ENCODE assay signal across 8 cellular contexts in the genomic region with DNA sequence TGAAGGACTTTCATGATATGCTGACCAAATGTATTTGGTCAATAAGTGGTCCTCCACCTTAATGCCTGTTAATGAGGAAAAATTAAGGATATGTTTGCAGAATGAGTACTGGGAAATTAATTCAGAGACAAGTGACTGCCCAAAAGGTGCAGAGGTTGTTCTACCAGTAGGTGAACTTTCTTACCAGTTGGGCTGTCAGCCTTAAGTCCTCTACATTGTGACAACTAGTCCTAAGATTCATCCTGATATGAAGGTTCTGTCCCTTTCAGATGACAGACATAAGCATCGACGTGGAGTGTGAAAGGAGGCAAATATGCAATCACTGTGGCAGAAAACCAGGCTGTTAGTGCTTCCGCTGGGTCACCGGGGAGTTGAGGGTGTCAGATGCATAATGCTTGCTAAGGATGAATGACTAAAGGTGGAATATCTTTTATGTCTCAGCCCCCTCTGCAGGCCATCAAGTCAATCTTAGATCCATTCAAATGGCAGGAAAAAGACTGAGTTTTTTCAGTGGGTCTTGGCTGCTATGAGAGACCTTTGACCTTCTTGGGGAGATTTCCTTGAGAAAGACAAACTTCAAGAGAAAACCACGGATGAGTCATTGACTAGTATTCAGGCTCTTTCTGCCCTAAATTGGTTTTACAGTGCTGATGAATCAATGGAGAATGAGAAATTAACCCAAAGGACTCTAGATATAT.
DNase-seq lines count a peak whose midpoint lies in the region; ATAC-seq, FAIRE-seq and TF ChIP-seq lines count a peak whose summit lies in the region.

No MANE protein-coding gene starts in this region.

- peak; percentile 63 for ATAC-seq in activated naive CD8-positive, alpha-beta T cell treated with anti-CD3 and anti-CD28 coated beads, Interleukin-2, amount 50 U/mL, for 24 hours
- ATAC-seq in HG02623 (IDR thresholded peaks at IDR 0.05; ENCODE audit: unreplicated experiment), result peak; percentile 68
- ATAC-seq in effector memory CD8-positive, alpha-beta T cell (replicated peaks), result peak; percentile 21

- no peaks in the 10 kb centered on the region for H3K36me3 Mint-ChIP-seq in activated naive CD8-positive, alpha-beta T cell treated with anti-CD3 and anti-CD28 coated beads, Interleukin-2, amount 50 U/mL, for 24 hours (ENCODE audit: low read depth)
- H3K36me3 Mint-ChIP-seq in activated naive CD8-positive, alpha-beta T cell treated with anti-CD3 and anti-CD28 coated beads for 36 hours, result no peaks in the 10 kb centered on the region
- no peaks in the 10 kb centered on the region for H3K36me3 Mint-ChIP-seq in effector memory CD8-positive, alpha-beta T cell (ENCODE audit: insufficient read depth)

- peaks cover 3% of the 10 kb centered on the region for H3K9me3 Mint-ChIP-seq in activated naive CD8-positive, alpha-beta T cell treated with anti-CD3 and anti-CD28 coated beads, Interleukin-2, amount 50 U/mL, for 24 hours
- H3K9me3 Mint-ChIP-seq in activated naive CD8-positive, alpha-beta T cell treated with anti-CD3 and anti-CD28 coated beads for 36 hours, result peaks cover 2% of the 10 kb centered on the region
- no peaks in the 10 kb centered on the region for H3K9me3 Mint-ChIP-seq in effector memory CD8-positive, alpha-beta T cell

- H3K4me1 ChIP-seq in kidney (ENCODE audit: control insufficient read depth in 1 of 2, insufficient read depth in 1 of 2, low read depth in 1 of 2, low read length in 2 of 2), result no peaks in the 10 kb centered on the region

- no peak overlapping the region for H3K4me3 ChIP-seq in kidney (ENCODE audit: low read length in 2 of 2)

- no peak for DNase-seq in activated naive CD8-positive, alpha-beta T cell treated with anti-CD3 and anti-CD28 coated beads, Interleukin-2, amount 50 U/mL, for 24 hours
- no peak for DNase-seq in activated naive CD8-positive, alpha-beta T cell treated with anti-CD3 and anti-CD28 coated beads for 36 hours
- DNase-seq in NCI-H2029 treated with DMSO at 0.1 percent for 48 hours (lab: John Stamatoyannopoulos, UW) (peak; percentile 86), urothelium cell line (ENCODE audit: low spot score) (peak; percentile 21), kidney (no peak), AML-193 (lab: John Stamatoyannopoulos, UW) (no peak)
- DNase-seq in effector memory CD8-positive, alpha-beta T cell, result no peak

- H3K9me3 ChIP-seq in kidney (ENCODE audit: control insufficient read depth in 1 of 2, low read length in 2 of 2), result no peaks in the 10 kb centered on the region

- TF ChIP-seq CTCF in kidney (IDR thresholded peaks at IDR 0.05; ENCODE audit: borderline replicate concordance, extremely low read depth, insufficient read depth), result no peak

- H3K4me3 Mint-ChIP-seq in activated naive CD8-positive, alpha-beta T cell treated with anti-CD3 and anti-CD28 coated beads, Interleukin-2, amount 50 U/mL, for 24 hours, result no peak overlapping the region
- no peak overlapping the region for H3K4me3 Mint-ChIP-seq in activated naive CD8-positive, alpha-beta T cell treated with anti-CD3 and anti-CD28 coated beads for 36 hours
- H3K4me3 Mint-ChIP-seq in effector memory CD8-positive, alpha-beta T cell, result no peak overlapping the region

- no peaks in the 10 kb centered on the region for H3K4me1 Mint-ChIP-seq in activated naive CD8-positive, alpha-beta T cell treated with anti-CD3 and anti-CD28 coated beads, Interleukin-2, amount 50 U/mL, for 24 hours
- no peaks in the 10 kb centered on the region for H3K4me1 Mint-ChIP-seq in activated naive CD8-positive, alpha-beta T cell treated with anti-CD3 and anti-CD28 coated beads for 36 hours
- H3K4me1 Mint-ChIP-seq in effector memory CD8-positive, alpha-beta T cell (ENCODE audit: low read depth in 2 of 2), result no peaks in the 10 kb centered on the region

- no peak overlapping the region for H3K27ac Mint-ChIP-seq in activated naive CD8-positive, alpha-beta T cell treated with anti-CD3 and anti-CD28 coated beads, Interleukin-2, amount 50 U/mL, for 24 hours
- no peak overlapping the region for H3K27ac Mint-ChIP-seq in activated naive CD8-positive, alpha-beta T cell treated with anti-CD3 and anti-CD28 coated beads for 36 hours
- H3K27ac Mint-ChIP-seq in effector memory CD8-positive, alpha-beta T cell, result no peak overlapping the region

- H3K27ac ChIP-seq in kidney (ENCODE audit: low read depth in 2 of 2, low read length in 2 of 2), result no peak overlapping the region

- H3K9ac ChIP-seq in kidney (ENCODE audit: low read length in 2 of 2), result no peak overlapping the region

- H3K36me3 ChIP-seq in kidney (ENCODE audit: control insufficient read depth in 1 of 2, insufficient read depth in 2 of 2, low read length in 2 of 2), result no peaks in the 10 kb centered on the region

- intact Hi-C loops in kidney (cut with DNase I), result no loop called here

- FAIRE-seq in urothelium cell line (lab: Jason Lieb, UNC) (no peak), kidney (lab: Jason Lieb, UNC) (no peak)

- H3K27me3 Mint-ChIP-seq in activated naive CD8-positive, alpha-beta T cell treated with anti-CD3 and anti-CD28 coated beads, Interleukin-2, amount 50 U/mL, for 24 hours, result no peaks in the 10 kb centered on the region
- H3K27me3 Mint-ChIP-seq in activated naive CD8-positive, alpha-beta T cell treated with anti-CD3 and anti-CD28 coated beads for 36 hours, result no peaks in the 10 kb centered on the region
- peaks cover 0 to 15% of the 10 kb centered on the region in 2 donors for H3K27me3 Mint-ChIP-seq in effector memory CD8-positive, alpha-beta T cell

Comparison
In these comparisons a context has a peak if more than half of its experiments do, and no peak if none do; other contexts are left out.
1. DNase-seq: peak in NCI-H2029 treated with DMSO at 0.1 percent for 48 hours (single experiment) and urothelium cell line (single experiment); none in activated naive CD8-positive, alpha-beta T cell treated with anti-CD3 and anti-CD28 coated beads, Interleukin-2, amount 50 U/mL, for 24 hours (single experiment), activated naive CD8-positive, alpha-beta T cell treated with anti-CD3 and anti-CD28 coated beads for 36 hours (single experiment), effector memory CD8-positive, alpha-beta T cell (0 of 3), kidney (single experiment) and AML-193 (0 of 2).
2. Peak in every context shown above with its lines, with median percentiles within 50 percentile points of each other: ATAC-seq.